ENCODE assay signal across 15 cellular contexts in genomic region chr20:41865938-41866337, GRCh38.
DNase-seq lines count a peak whose midpoint lies in the region; ATAC-seq, FAIRE-seq and TF ChIP-seq lines count a peak whose summit lies in the region.
"Had no signal": no experiment of that assay in that cellular context is flagged by ENCODE, and none has a peak within 500 bp of the region (broad histone marks: within the 10 kb centered on the region; RNA-seq: fewer than 3 reads in every experiment).

No MANE protein-coding gene starts in this region.

- no peak overlapping the region for H3K18ac ChIP-seq in mesenchymal stem cell (ENCODE audit: low read depth in 1 of 2, low read length in 2 of 2)

- H3K9ac ChIP-seq in HepG2 (ENCODE audit: insufficient read depth, low read depth, low read length) (no peak overlapping the region), mammary epithelial cell (ENCODE audit: insufficient read depth, low read length) (no peak overlapping the region), mesenchymal stem cell (ENCODE audit: low read length) (no peak overlapping the region)

- no peak for ATAC-seq in HepG2
- no peak for ATAC-seq in right lobe of liver
- ATAC-seq in esophagus mucosa, result peak; percentile 86
- ATAC-seq in HG03571 (IDR thresholded peaks at IDR 0.05; ENCODE audit: unreplicated experiment), result no peak
- ATAC-seq: GM12878 had no signal

- CTCF ChIA-PET in HepG2 (lab: Yijun Ruan, JAX; ENCODE audit: low intra/inter-chr PET ratio, low total read pairs) (no interaction called here), mammary epithelial cell (lab: Charles Lee; ENCODE audit: low non-redundant PET) (no interaction called here)

- H3K4me2 ChIP-seq in HepG2 (ENCODE audit: low read depth, low read length), result no peak overlapping the region
- peak overlapping the region; percentile 1 for H3K4me2 ChIP-seq in mammary epithelial cell (ENCODE audit: insufficient read depth, low read depth, low read length)
- no peak overlapping the region for H3K4me2 ChIP-seq in mesenchymal stem cell (ENCODE audit: low read length, poor library complexity, severe bottlenecking)

- no peak overlapping the region for H4K91ac ChIP-seq in mesenchymal stem cell (ENCODE audit: low read length)

- H3K27me3 ChIP-seq in HepG2 (ENCODE audit: control insufficient read depth in 1 of 2, insufficient read depth in 2 of 2, low read length in 2 of 2) (0 out of 5 replicates have a peak, but pooled peaks cover 0 to 3% of the 10 kb centered on the region in 2 experiments), right lobe of liver (no peaks in the 10 kb centered on the region), mammary epithelial cell (ENCODE audit: insufficient read depth, low read length) (no peaks in the 10 kb centered on the region), mesenchymal stem cell (ENCODE audit: control insufficient read depth in 1 of 2, insufficient read depth in 1 of 2, low read length in 2 of 2) (peaks cover 0 to 7% of the 10 kb centered on the region in 2 experiments), thyroid gland (no peaks in the 10 kb centered on the region)

- H3K4me1 ChIP-seq in HepG2 (ENCODE audit: insufficient read depth, low read length) (no peaks in the 10 kb centered on the region), right lobe of liver (no peaks in the 10 kb centered on the region), mammary epithelial cell (ENCODE audit: insufficient read depth, low read length) (no peaks in the 10 kb centered on the region), mesenchymal stem cell (ENCODE audit: control insufficient read depth, insufficient read depth, low read depth, low read length) (no peaks in the 10 kb centered on the region), thyroid gland (no peaks in the 10 kb centered on the region)

- H3K23ac ChIP-seq in mesenchymal stem cell (ENCODE audit: low read length in 2 of 2), result no peak overlapping the region

- intact Hi-C loops in HepG2 (cut with micrococcal nuclease; ENCODE audit: unreplicated experiment) (no loop called here), right lobe of liver (cut with DNase I) (no loop called here), mammary epithelial cell (cut with micrococcal nuclease) (no loop called here), thyroid gland (cut with DNase I) (no loop called here)

- peak; percentile 8 for FAIRE-seq in HepG2 (lab: Jason Lieb, UNC)
- FAIRE-seq: A204.1, GM12878, GM18507, H54 had no signal

- H3K36me3 ChIP-seq in HepG2 (replicated peaks in 1 of 2; ENCODE audit: control insufficient read depth in 1 of 2, insufficient read depth in 2 of 2, low read length in 2 of 2) (no peaks in the 10 kb centered on the region), right lobe of liver (no peaks in the 10 kb centered on the region), mammary epithelial cell (ENCODE audit: insufficient read depth, low read length) (no peaks in the 10 kb centered on the region), mesenchymal stem cell (ENCODE audit: control insufficient read depth in 1 of 2, insufficient read depth in 2 of 2, low read depth in 1 of 2, low read length in 2 of 2) (no peaks in the 10 kb centered on the region), thyroid gland (no peaks in the 10 kb centered on the region)

- DNase-seq in HepG2 (ENCODE audit: low spot score), result no peak
- no peak for DNase-seq in right lobe of liver
- DNase-seq in mammary epithelial cell, result peak; percentile 71
- no peak for DNase-seq in mesenchymal stem cell
- DNase-seq in thyroid gland, result no peak
- no peak for DNase-seq in SIG-M5 (lab: John Stamatoyannopoulos, UW)
- DNase-seq: C1 segment of cervical spinal cord; CD4-positive, alpha-beta T cell; DMS79 had no signal

- no peak overlapping the region for H3K4ac ChIP-seq in mesenchymal stem cell (ENCODE audit: low read depth in 1 of 2, low read length in 2 of 2)

- POLR2A ChIA-PET in HepG2 (lab: Yijun Ruan, JAX), result no interaction called here

- no peak overlapping the region for H3K27ac ChIP-seq in HepG2 (ENCODE audit: extremely low read length, insufficient read depth, low read length)
- no peak overlapping the region for H3K27ac ChIP-seq in right lobe of liver
- H3K27ac ChIP-seq in mammary epithelial cell (ENCODE audit: insufficient read depth, low read depth, low read length), result no peak overlapping the region
- no peak overlapping the region for H3K27ac ChIP-seq in mesenchymal stem cell (ENCODE audit: low read length, poor library complexity, severe bottlenecking)
- no peak overlapping the region for H3K27ac ChIP-seq in thyroid gland

- no peak for TF ChIP-seq EP300 in HepG2 (IDR thresholded peaks at IDR 0.05; ENCODE audit: low read depth in 2 of 2, low read length in 2 of 2)
- no peak for TF ChIP-seq EP300 in HepG2 (CRISPR knock-in tag; IDR thresholded peaks at IDR 0.05; ENCODE audit: borderline replicate concordance)

- TF ChIP-seq CTCF in HepG2 (CRISPR knock-in tag; IDR thresholded peaks at IDR 0.05) (no peak), right lobe of liver (IDR thresholded peaks at IDR 0.05) (no peak), mammary epithelial cell (conservative IDR thresholded peaks at IDR 0.05 in 1 of 2, IDR thresholded peaks at IDR 0.05 in 1 of 2; ENCODE audit: extremely low read depth in 1 of 2, insufficient read depth in 1 of 2, low read depth in 1 of 2, low read length in 2 of 2) (no peak), thyroid gland (IDR thresholded peaks at IDR 0.05) (no peak)

- H3K79me1 ChIP-seq in mesenchymal stem cell (replicated peaks; ENCODE audit: low read length, poor library complexity, severe bottlenecking), result no peaks in the 10 kb centered on the region

- BruUV-seq in HepG2 (replicated peaks; lab: Mats Ljungman, UMichigan), result no TSS peak
- no TSS peak for BruUV-seq in mammary epithelial cell (replicated peaks; lab: Mats Ljungman, UMichigan)

- dilution Hi-C loops in mammary epithelial cell (cut with HindIII; ENCODE audit: low sequenced_read_pairs), result no loop called here

- no peak overlapping the region for H2BK15ac ChIP-seq in mesenchymal stem cell (ENCODE audit: low read depth, poor library complexity, severe bottlenecking)

- WGBS in HepG2 (ENCODE audit: low lambda C conversion rate), result 9% methylated on average over 3 of the region's 3 CpGs
- WGBS in right lobe of liver (ENCODE audit: insufficient coverage, low coverage, low lambda C conversion rate, missing lambda C conversion rate), result 55% methylated on average over 3 of the region's 3 CpGs
- 35% methylated on average over 3 of the region's 3 CpGs for WGBS in mammary epithelial cell (ENCODE audit: low coverage, missing lambda C conversion rate)
- 40% methylated on average over 1 of the region's 3 CpGs for WGBS in mesenchymal stem cell
- WGBS in thyroid gland, 2 donors, result 91 to 96% methylated on average over 3 of the region's 3 CpGs

- H2BK12ac ChIP-seq in mesenchymal stem cell (ENCODE audit: low read length in 2 of 2), result no peak overlapping the region

- no peak for TF ChIP-seq RAD21 in HepG2 (CRISPR knock-in tag; IDR thresholded peaks at IDR 0.05)

- H4K8ac ChIP-seq in mesenchymal stem cell (ENCODE audit: low read length), result no peak overlapping the region

- in situ Hi-C loops in HepG2 (cut with HindIII; ENCODE audit: extremely low pct_ligation_motif_present, low pct_unique_long_range_greater_than_20kb) (no loop called here), mammary epithelial cell (cut with MboI; ENCODE audit: low sequenced_read_pairs in 2 of 2) (no loop called here)

- no peaks in the 10 kb centered on the region for H3K9me3 ChIP-seq in HepG2 (ENCODE audit: low read length)
- H3K9me3 ChIP-seq in right lobe of liver, result no peaks in the 10 kb centered on the region
- no peaks in the 10 kb centered on the region for H3K9me3 ChIP-seq in mammary epithelial cell (replicated peaks; ENCODE audit: insufficient read depth, low read length)
- peaks cover 12% of the 10 kb centered on the region for H3K9me3 ChIP-seq in mesenchymal stem cell (ENCODE audit: control insufficient read depth, low read length)
- no peaks in the 10 kb centered on the region for H3K9me3 ChIP-seq in thyroid gland

- H3K4me3 ChIP-seq in HepG2 (replicated peaks in 1 of 3; ENCODE audit: insufficient read depth in 1 of 3, low read depth in 2 of 3, low read length in 3 of 3) (no peak overlapping the region), right lobe of liver (no peak overlapping the region), mammary epithelial cell (replicated peaks in 1 of 3; ENCODE audit: insufficient read depth in 1 of 3, low read depth in 2 of 3, low read length in 3 of 3) (no peak overlapping the region), mesenchymal stem cell (ENCODE audit: insufficient read depth in 1 of 2, low read depth in 1 of 2, low read length in 2 of 2) (no peak overlapping the region), thyroid gland (replicated peaks in 1 of 3) (no peak overlapping the region)
- H3K4me3 ChIP-seq: GM12878 had no signal

- no peak overlapping the region for H3K14ac ChIP-seq in mesenchymal stem cell (ENCODE audit: low read length in 2 of 2)

- no peak for TF ChIP-seq POLR2A in HepG2 (IDR thresholded peaks at IDR 0.05; ENCODE audit: insufficient read depth in 1 of 2, low read depth in 2 of 2, low read length in 2 of 2)
- TF ChIP-seq POLR2A in right lobe of liver (IDR thresholded peaks at IDR 0.05), result no peak
- TF ChIP-seq POLR2A in thyroid gland (IDR thresholded peaks at IDR 0.05), result no peak

- H2AFZ ChIP-seq in HepG2 (ENCODE audit: low read length) (no peak overlapping the region), mammary epithelial cell (ENCODE audit: low read depth, low read length) (no peak overlapping the region), mesenchymal stem cell (ENCODE audit: low read depth, low read length) (peak overlapping the region; percentile 27)

- no peaks in the 10 kb centered on the region for H4K20me1 ChIP-seq in HepG2 (ENCODE audit: insufficient read depth, low read length)
- no peaks in the 10 kb centered on the region for H4K20me1 ChIP-seq in mammary epithelial cell (ENCODE audit: insufficient read depth, low read length)

- no peaks in the 10 kb centered on the region for H3K79me2 ChIP-seq in HepG2 (ENCODE audit: insufficient read depth, low read length)
- no peaks in the 10 kb centered on the region for H3K79me2 ChIP-seq in mammary epithelial cell (ENCODE audit: insufficient read depth, low read length)

- H2BK120ac ChIP-seq in mesenchymal stem cell (ENCODE audit: low read depth, low read length), result no peak overlapping the region

- H2BK5ac ChIP-seq in mesenchymal stem cell (ENCODE audit: low read depth, low read length, poor library complexity, severe bottlenecking), result no peak overlapping the region

- no peak overlapping the region for H2AK5ac ChIP-seq in mesenchymal stem cell (ENCODE audit: low read length, severe bottlenecking)

TF ChIP-seq in HepG2, 621 proteins besides CTCF, POLR2A, EP300 and RAD21 (continues in another document):
- TF ChIP-seq FOXM1 (CRISPR knock-in tag; IDR thresholded peaks at IDR 0.05) (no peak), NKX3-1 (CRISPR knock-in tag; IDR thresholded peaks at IDR 0.05) (no peak)
